ENCODE assay signal across 8 cellular contexts in genomic region chr13:48492123-48493075, GRCh38. TPM values are rescaled to one million over a fixed set of nuclear protein-coding genes. Genes with fewer than 3 reads are reported as not detected.
DNase-seq lines count a peak whose midpoint lies in the region; ATAC-seq and TF ChIP-seq lines count a peak whose summit lies in the region.

No MANE protein-coding gene starts in this region.

- no peaks in the 10 kb centered on the region for H3K79me2 ChIP-seq in hepatocyte
- H3K79me2 ChIP-seq in PC-3 (ENCODE audit: low read length), result no peaks in the 10 kb centered on the region
- H3K79me2 ChIP-seq in mesendoderm (ENCODE audit: control insufficient read depth, insufficient read depth, low read length), result no peaks in the 10 kb centered on the region

- H3K4me3 ChIP-seq in hepatocyte, result no peak overlapping the region
- H3K4me3 ChIP-seq in PC-3 (ENCODE audit: low read length), result no peak overlapping the region
- no peak overlapping the region for H3K4me3 ChIP-seq in mesendoderm (ENCODE audit: low read length)

- no TSS peak for BruUV-seq in PC-3 (replicated peaks; lab: Mats Ljungman, UMichigan)

- H2AFZ ChIP-seq in hepatocyte, result peak overlapping the region; percentile 27
- no peak overlapping the region for H2AFZ ChIP-seq in PC-3 (ENCODE audit: low read length)

- H3K27ac ChIP-seq in hepatocyte (peak overlapping the region; percentile 28), PC-3 (ENCODE audit: low read length) (no peak overlapping the region), mesendoderm (ENCODE audit: low read depth, low read length) (no peak overlapping the region)

- no peaks in the 10 kb centered on the region for H3K9me3 ChIP-seq in hepatocyte (ENCODE audit: low read depth)
- no peaks in the 10 kb centered on the region for H3K9me3 ChIP-seq in PC-3 (ENCODE audit: low read length)

- no peak overlapping the region for H3K56ac ChIP-seq in mesendoderm (ENCODE audit: low read length)

- H3K27me3 ChIP-seq in hepatocyte (no peaks in the 10 kb centered on the region), PC-3 (ENCODE audit: low read length) (no peaks in the 10 kb centered on the region), mesendoderm (ENCODE audit: insufficient read depth, low read length, poor library complexity) (no peaks in the 10 kb centered on the region)

- intact Hi-C loops in PC-3 (cut with micrococcal nuclease), result loop anchor here (5.0 kb wide), 3 partner anchors 40 to 260 kb away; partner anchors contain the start of genes ITM2B and RCBTB2

- H2AK5ac ChIP-seq in mesendoderm (ENCODE audit: low read length), result no peak overlapping the region

- H3K9me2 ChIP-seq in hepatocyte (replicated peaks; ENCODE audit: insufficient read depth) (no peaks in the 10 kb centered on the region), PC-3 (replicated peaks; ENCODE audit: low read length) (no peaks in the 10 kb centered on the region)

- peak; percentile 87 for DNase-seq in RPMI8226
- peak; percentile 53 for DNase-seq in activated naive CD4-positive, alpha-beta T cell treated with anti-CD3 and anti-CD28 coated beads, Interleukin-2, amount 50 U/mL, for 16 hours
- DNase-seq in hepatocyte (ENCODE audit: low spot score), result peak; percentile 27
- peak; percentile 66 for DNase-seq in stimulated activated CD4-positive, alpha-beta T cell treated with anti-CD3 and anti-CD28 coated beads, Interleukin-4, amount 100 ng/mL, for 24 hours
- DNase-seq in PC-3, result no peak
- DNase-seq in mesendoderm, result no peak

- no peak overlapping the region for H2BK120ac ChIP-seq in mesendoderm (ENCODE audit: low read depth, low read length)

- H3K36me3 ChIP-seq in hepatocyte (replicated peaks; ENCODE audit: insufficient read depth, low read depth) (no peaks in the 10 kb centered on the region), PC-3 (ENCODE audit: low read depth, low read length) (no peaks in the 10 kb centered on the region), mesendoderm (ENCODE audit: control insufficient read depth, insufficient read depth, low read length) (no peaks in the 10 kb centered on the region)

- H3K9ac ChIP-seq in PC-3 (ENCODE audit: low read length) (no peak overlapping the region), mesendoderm (ENCODE audit: low read length) (no peak overlapping the region)

- peaks cover 19% of the 10 kb centered on the region for H3F3A ChIP-seq in PC-3 (ENCODE audit: low read length, unreplicated experiment)

- H4K20me1 ChIP-seq in hepatocyte (ENCODE audit: insufficient read depth, poor library complexity, severe bottlenecking) (no peaks in the 10 kb centered on the region), PC-3 (ENCODE audit: low read length) (no peaks in the 10 kb centered on the region)

- no peak overlapping the region for H4K8ac ChIP-seq in mesendoderm (ENCODE audit: low read depth, low read length)

- H3K79me1 ChIP-seq in mesendoderm (ENCODE audit: low read length), result no peaks in the 10 kb centered on the region

- CTCF ChIA-PET in PC-3 (lab: Charles Lee), result no interaction called here

- WGBS in hepatocyte (ENCODE audit: low lambda C conversion rate, missing lambda C conversion rate), result 79% methylated on average over 17 of the region's 17 CpGs
- WGBS in mesendoderm (ENCODE audit: extremely low coverage, insufficient coverage, low lambda C conversion rate), result no CpG with 5 or more reads among the region's 17 CpGs

- H3K18ac ChIP-seq in mesendoderm (ENCODE audit: low read length), result no peak overlapping the region

- H2BK5ac ChIP-seq in mesendoderm (ENCODE audit: low read length), result no peak overlapping the region

- no peak overlapping the region for H3K23ac ChIP-seq in mesendoderm (ENCODE audit: low read length)

- POLR2A ChIA-PET in PC-3 (lab: Charles Lee; ENCODE audit: unreplicated experiment), result no interaction called here

- H4K5ac ChIP-seq in mesendoderm (ENCODE audit: low read length), result no peak overlapping the region

- no peak overlapping the region for H3K4ac ChIP-seq in mesendoderm (ENCODE audit: low read depth, low read length)

- H2BK15ac ChIP-seq in mesendoderm (replicated peaks; ENCODE audit: low read depth), result no peak overlapping the region

- H3K4me1 ChIP-seq in hepatocyte (ENCODE audit: insufficient read depth) (no peaks in the 10 kb centered on the region), PC-3 (ENCODE audit: insufficient read depth, low read length) (peaks cover 55% of the 10 kb centered on the region), mesendoderm (ENCODE audit: control insufficient read depth, low read depth, low read length) (no peaks in the 10 kb centered on the region)

- H3K4me2 ChIP-seq in hepatocyte (peak overlapping the region; percentile 55), PC-3 (ENCODE audit: low read length) (no peak overlapping the region), mesendoderm (ENCODE audit: low read length) (no peak overlapping the region)

- ATAC-seq in GM18517 (IDR thresholded peaks at IDR 0.05; ENCODE audit: unreplicated experiment), result peak; percentile 79
- peak; percentile 76 for ATAC-seq in HG02938 (IDR thresholded peaks at IDR 0.05; ENCODE audit: unreplicated experiment)
- ATAC-seq in PC-3, result no peak

- TF ChIP-seq CTCF in hepatocyte (IDR thresholded peaks at IDR 0.05; ENCODE audit: poor library complexity) (no peak), PC-3 (conservative IDR thresholded peaks at IDR 0.05; ENCODE audit: low read depth, low read length) (no peak)

RNA-seq across cellular contexts. Expression of gene RCBTB2, which starts 40.5 kb away (rescaled TPM):
- total RNA-seq in hepatocyte (12.2 TPM in 2 replicates), PC-3 (2014; rRNA removed) (2.1 and 2.5 TPM in 2 replicates)
- polyA plus RNA-seq in hepatocyte, result 8.0 and 8.8 TPM in 2 replicates
- polyA plus RNA-seq in mesendoderm (2013, experiment 1 of 2), result 8.9 TPM
- polyA plus RNA-seq in mesendoderm (2013, experiment 2 of 2), result 9.0 TPM

Comparison
In these comparisons a context has a peak if more than half of its experiments do, and no peak if none do; other contexts are left out.
1. DNase-seq: peak in RPMI8226 (single experiment), activated naive CD4-positive, alpha-beta T cell treated with anti-CD3 and anti-CD28 coated beads, Interleukin-2, amount 50 U/mL, for 16 hours (single experiment), hepatocyte (single experiment) and stimulated activated CD4-positive, alpha-beta T cell treated with anti-CD3 and anti-CD28 coated beads, Interleukin-4, amount 100 ng/mL, for 24 hours (single experiment); none in PC-3 (single experiment) and mesendoderm (single experiment).